Comparison of ENCODE assay signal across 24 cellular contexts in the genomic region with DNA sequence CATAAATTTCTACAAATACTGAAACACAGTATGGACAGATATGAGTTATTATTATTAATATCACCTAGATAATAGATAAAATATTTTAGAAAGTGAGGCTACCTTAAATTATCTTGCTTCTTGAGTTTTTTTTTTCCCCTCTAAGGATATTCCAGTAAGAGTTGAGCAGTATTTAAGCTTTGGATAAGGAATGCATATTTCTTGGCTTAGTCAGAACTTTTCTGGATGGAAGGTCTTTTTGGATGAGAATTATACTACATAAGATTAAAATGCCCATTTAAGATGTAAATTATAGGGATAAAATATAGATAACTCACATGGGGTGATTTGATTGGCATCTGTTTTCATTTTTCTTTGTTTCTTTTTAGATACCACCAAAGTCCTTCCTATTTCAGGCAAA.
A peak's percentile ranks its signal among the peaks of the same experiment; 100 is the strongest.
DNase-seq lines count a peak whose midpoint lies in the region; ATAC-seq and TF ChIP-seq lines count a peak whose summit lies in the region.
"Had no signal": no experiment of that assay in that cellular context is flagged by ENCODE, and none has a peak within 500 bp of the region (broad histone marks: within the 10 kb centered on the region; RNA-seq: fewer than 3 reads in every experiment).

No MANE protein-coding gene starts in this region.

- ATAC-seq in GM18868 (IDR thresholded peaks at IDR 0.05; ENCODE audit: unreplicated experiment), result no peak
- ATAC-seq in GM19023 (IDR thresholded peaks at IDR 0.05; ENCODE audit: unreplicated experiment), result no peak
- no peak for ATAC-seq in HG03457 (IDR thresholded peaks at IDR 0.05; ENCODE audit: unreplicated experiment)
- ATAC-seq: effector memory CD8-positive, alpha-beta T cell; gastrocnemius medialis; stimulated activated memory B cell treated with anti-CD40 and anti-IgM and Interleukin-4, amounts not matched to agents 10 μg/mL and 1 μg/mL and 100 μg/mL, for 72 hours had no signal

- H3K4me3 ChIP-seq in retinal pigment epithelial cell (ENCODE audit: low read length), result no peak overlapping the region
- H3K4me3 ChIP-seq: breast epithelium, colonic mucosa, gastrocnemius medialis had no signal

- no peak for TF ChIP-seq CTCF in retinal pigment epithelial cell (conservative IDR thresholded peaks at IDR 0.05; ENCODE audit: low read depth, low read length)

- DNase-seq in EL, result peak; percentile 26
- DNase-seq in NCI-H446 (lab: John Stamatoyannopoulos, UW), result peak; percentile 20 to 30
- peak; percentile 45 for DNase-seq in dedifferentiated amniotic fluid mesenchymal stem cell (ENCODE audit: extremely low spot score)
- peak; percentile 22 for DNase-seq in retinal pigment epithelial cell (ENCODE audit: low read depth)
- no peak for DNase-seq in DMS79 treated with DMSO at 0.1 percent for 48 hours (lab: John Stamatoyannopoulos, UW)
- DNase-seq: activated CD4-positive, alpha-beta memory T cell treated with anti-CD3 and anti-CD28 coated beads for 36 hours; activated CD4-positive, alpha-beta T cell treated with anti-CD3 and anti-CD28 coated beads for 1 hour; activated CD8-positive, alpha-beta memory T cell treated with anti-CD3 and anti-CD28 coated beads, Interleukin-2, amount 50 U/mL, for 4 hours; activated naive CD4-positive, alpha-beta T cell treated with Interleukin-2 at 50 U/mL for 16 hours; colonic mucosa; DMS79; effector memory CD8-positive, alpha-beta T cell; gastrocnemius medialis; hippocampal formation; NCI-H1417 treated with DMSO at 0.1 percent for 48 hours; NCI-H2081 treated with DMSO at 0.1 percent for 48 hours; NCI-H345; nephron progenitor cell; substantia nigra had no signal
